Comparison of ENCODE assay signal across 34 cellular contexts in the genomic region with DNA sequence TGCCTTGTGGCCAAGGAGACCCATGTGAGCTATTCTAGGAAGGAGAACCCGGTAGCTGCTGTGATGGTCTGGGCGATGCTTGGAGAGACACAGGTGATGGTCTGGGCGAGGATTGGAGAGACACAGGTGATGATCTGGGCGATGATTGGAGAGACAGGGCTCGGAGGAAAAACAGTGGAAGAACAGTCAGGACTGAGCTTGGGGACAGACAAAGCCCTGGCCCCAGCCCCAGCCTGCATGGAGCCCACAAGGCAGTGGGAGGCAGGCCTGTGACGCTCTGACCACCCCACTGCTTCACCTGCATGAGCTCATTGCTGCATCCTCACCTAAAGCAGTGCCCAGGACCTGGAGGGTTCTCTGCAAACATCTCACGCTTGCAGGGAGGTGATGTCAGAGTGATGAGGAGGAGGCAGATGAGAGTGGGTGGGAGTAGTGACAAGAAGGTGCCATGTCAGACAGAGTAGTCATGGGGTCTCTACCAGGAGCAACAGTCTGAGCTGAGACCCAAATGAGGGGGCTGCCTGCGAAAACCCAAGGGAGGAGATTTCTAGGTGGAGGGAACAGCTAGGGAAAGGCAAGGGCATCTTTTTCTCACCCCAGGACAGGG. TPM values are rescaled to one million over a fixed set of nuclear protein-coding genes. Genes with fewer than 3 reads are reported as not detected.
"Had no signal": no experiment of that assay in that cellular context is flagged by ENCODE, and none has a peak within 500 bp of the region (broad histone marks: within the 10 kb centered on the region; RNA-seq: fewer than 3 reads in every experiment).

No MANE protein-coding gene starts in this region.

- H3K4me1 ChIP-seq: adrenal gland, body of pancreas, colonic mucosa, esophagus squamous epithelium had no signal

- H3K36me3 Mint-ChIP-seq: activated CD4-positive, alpha-beta memory T cell treated with anti-CD3 and anti-CD28 coated beads for 36 hours; activated naive CD4-positive, alpha-beta T cell treated with anti-CD3 and anti-CD28 coated beads, Interleukin-2, amount 50 U/mL, for 24 hours; activated naive CD8-positive, alpha-beta T cell treated with anti-CD3 and anti-CD28 coated beads for 36 hours; T-cell had no signal

- H3K27ac Mint-ChIP-seq: activated CD4-positive, alpha-beta memory T cell treated with anti-CD3 and anti-CD28 coated beads for 36 hours; activated CD4-positive, alpha-beta T cell treated with anti-CD3 and anti-CD28 coated beads for 36 hours; activated CD4-positive, alpha-beta T cell treated with anti-CD3 and anti-CD28 coated beads, Interleukin-2, amount 10 ng/mL, durations not matched to agents 24 days and 14 days; activated naive CD4-positive, alpha-beta T cell treated with anti-CD3 and anti-CD28 coated beads, Interleukin-2, amount 50 U/mL, for 24 hours; activated naive CD8-positive, alpha-beta T cell treated with anti-CD3 and anti-CD28 coated beads for 36 hours; activated naive CD8-positive, alpha-beta T cell treated with anti-CD3 and anti-CD28 coated beads, Interleukin-2, amount 50 U/mL, for 24 hours; activated T-cell treated with anti-CD3 and anti-CD28 coated beads, Interleukin-2, amount 50 U/mL, for 24 hours; activated T-cell treated with anti-CD3 and anti-CD28 coated beads, Interleukin-2, amount 50 U/mL, for 72 hours; T-cell; T-helper 1 cell treated with Interleukin-12 subunit alpha and Interleukin-12 subunit beta and Interleukin-4 antibody, amounts not matched to agents 30 μg/mL and 1 μg/mL, for 36 hours; T-helper 2 cell treated with Interferon-gamma antibody and Interleukin-4, amounts not matched to agents 5 μg/mL and 100 μg/mL, for 36 hours had no signal

- H3K4me3 Mint-ChIP-seq: activated CD4-positive, alpha-beta memory T cell treated with anti-CD3 and anti-CD28 coated beads for 36 hours; activated CD4-positive, alpha-beta T cell treated with anti-CD3 and anti-CD28 coated beads for 36 hours; activated CD4-positive, alpha-beta T cell treated with anti-CD3 and anti-CD28 coated beads, Interleukin-2, amount 10 ng/mL, durations not matched to agents 24 days and 14 days; activated naive CD4-positive, alpha-beta T cell treated with anti-CD3 and anti-CD28 coated beads, Interleukin-2, amount 50 U/mL, for 24 hours; activated naive CD8-positive, alpha-beta T cell treated with anti-CD3 and anti-CD28 coated beads for 36 hours; activated naive CD8-positive, alpha-beta T cell treated with anti-CD3 and anti-CD28 coated beads, Interleukin-2, amount 50 U/mL, for 24 hours; activated T-cell treated with anti-CD3 and anti-CD28 coated beads, Interleukin-2, amount 50 U/mL, for 24 hours; activated T-cell treated with anti-CD3 and anti-CD28 coated beads, Interleukin-2, amount 50 U/mL, for 72 hours; T-cell; T-helper 1 cell treated with Interleukin-12 subunit alpha and Interleukin-12 subunit beta and Interleukin-4 antibody, amounts not matched to agents 30 μg/mL and 1 μg/mL, for 36 hours; T-helper 2 cell treated with Interferon-gamma antibody and Interleukin-4, amounts not matched to agents 5 μg/mL and 100 μg/mL, for 36 hours had no signal

- H3K4me3 ChIP-seq: adrenal gland, body of pancreas, colonic mucosa, esophagus squamous epithelium had no signal

- DNase-seq: activated CD4-positive, alpha-beta memory T cell treated with anti-CD3 and anti-CD28 coated beads for 36 hours; activated CD4-positive, alpha-beta T cell treated with anti-CD3 and anti-CD28 coated beads for 36 hours; activated CD4-positive, alpha-beta T cell treated with anti-CD3 and anti-CD28 coated beads, Interleukin-2, amount 10 ng/mL, durations not matched to agents 24 days and 14 days; activated CD4-positive, CD25-positive, alpha-beta regulatory T cell; activated CD4-positive, CD25-positive, alpha-beta regulatory T cell treated with anti-CD3 and anti-CD28 coated beads, Interleukin-2, amount 50 U/mL, for 72 hours; activated CD8-positive, alpha-beta memory T cell treated with anti-CD3 and anti-CD28 coated beads, Interleukin-2, amount 50 U/mL, for 48 hours; activated gamma-delta T cell; activated naive CD4-positive, alpha-beta T cell treated with Interleukin-2 at 50 U/mL for 16 hours; activated naive CD8-positive, alpha-beta T cell treated with anti-CD3 and anti-CD28 coated beads for 36 hours; activated naive CD8-positive, alpha-beta T cell treated with anti-CD3 and anti-CD28 coated beads, Interleukin-2, amount 50 U/mL, for 24 hours; activated T-cell treated with anti-CD3 and anti-CD28 coated beads for 4 hours; activated T-cell treated with anti-CD3 and anti-CD28 coated beads, Interleukin-2, amount 50 U/mL, for 24 hours; activated T-cell treated with anti-CD3 and anti-CD28 coated beads, Interleukin-2, amount 50 U/mL, for 72 hours; adrenal gland; amygdala; body of pancreas; central memory CD4-positive, alpha-beta T cell; cerebellar nuclear complex; colonic mucosa; effector CD8-positive, alpha-beta T cell; esophagus squamous epithelium; SW 1271; T-cell; T1000 had no signal

- H3K27ac ChIP-seq: adrenal gland, body of pancreas, colonic mucosa, epithelial cell of prostate, esophagus squamous epithelium had no signal

- H3K9me3 Mint-ChIP-seq: activated CD4-positive, alpha-beta T cell treated with anti-CD3 and anti-CD28 coated beads, Interleukin-2, amount 10 ng/mL, durations not matched to agents 24 days and 14 days; activated naive CD4-positive, alpha-beta T cell treated with anti-CD3 and anti-CD28 coated beads, Interleukin-2, amount 50 U/mL, for 24 hours; activated naive CD8-positive, alpha-beta T cell treated with anti-CD3 and anti-CD28 coated beads for 36 hours; activated naive CD8-positive, alpha-beta T cell treated with anti-CD3 and anti-CD28 coated beads, Interleukin-2, amount 50 U/mL, for 24 hours; activated T-cell treated with anti-CD3 and anti-CD28 coated beads, Interleukin-2, amount 50 U/mL, for 72 hours; T-helper 1 cell treated with Interleukin-12 subunit alpha and Interleukin-12 subunit beta and Interleukin-4 antibody, amounts not matched to agents 30 μg/mL and 1 μg/mL, for 36 hours; T-helper 2 cell treated with Interferon-gamma antibody and Interleukin-4, amounts not matched to agents 5 μg/mL and 100 μg/mL, for 36 hours had no signal

- H3K27me3 ChIP-seq: adrenal gland, body of pancreas, colonic mucosa had no signal

- H3K9me3 ChIP-seq: adrenal gland, colonic mucosa, esophagus squamous epithelium had no signal

- H3K4me1 Mint-ChIP-seq: activated CD4-positive, alpha-beta T cell treated with anti-CD3 and anti-CD28 coated beads for 36 hours; activated CD4-positive, alpha-beta T cell treated with anti-CD3 and anti-CD28 coated beads, Interleukin-2, amount 10 ng/mL, durations not matched to agents 24 days and 14 days; activated naive CD4-positive, alpha-beta T cell treated with anti-CD3 and anti-CD28 coated beads, Interleukin-2, amount 50 U/mL, for 24 hours; activated naive CD8-positive, alpha-beta T cell treated with anti-CD3 and anti-CD28 coated beads for 36 hours; activated naive CD8-positive, alpha-beta T cell treated with anti-CD3 and anti-CD28 coated beads, Interleukin-2, amount 50 U/mL, for 24 hours; T-cell had no signal

- H3K36me3 ChIP-seq: adrenal gland, colonic mucosa, esophagus squamous epithelium had no signal

- ATAC-seq: activated CD4-positive, alpha-beta T cell treated with anti-CD3 and anti-CD28 coated beads for 36 hours; activated naive CD8-positive, alpha-beta T cell treated with anti-CD3 and anti-CD28 coated beads, Interleukin-2, amount 50 U/mL, for 24 hours; activated T-cell treated with anti-CD3 and anti-CD28 coated beads, Interleukin-2, amount 50 U/mL, for 72 hours; body of pancreas; T-cell had no signal

RNA-seq across cellular contexts. Expression of gene PSAPL1, which starts 35.9 kb away (rescaled TPM):
- total RNA-seq: activated CD4-positive, alpha-beta memory T cell treated with anti-CD3 and anti-CD28 coated beads for 36 hours; activated CD4-positive, alpha-beta T cell treated with anti-CD3 and anti-CD28 coated beads for 36 hours; activated CD4-positive, alpha-beta T cell treated with anti-CD3 and anti-CD28 coated beads, Interleukin-2, amount 10 ng/mL, durations not matched to agents 24 days and 14 days; activated naive CD8-positive, alpha-beta T cell treated with anti-CD3 and anti-CD28 coated beads for 36 hours; activated T-cell treated with anti-CD3 and anti-CD28 coated beads, Interleukin-2, amount 50 U/mL, for 72 hours; adrenal gland; aorta; colonic mucosa; dermis microvascular lymphatic vessel endothelial cell; endothelial cell of umbilical vein; fibroblast of lung; fibroblast of villous mesenchyme; frontal cortex; T-cell had no signal
